In the genomic region with DNA sequence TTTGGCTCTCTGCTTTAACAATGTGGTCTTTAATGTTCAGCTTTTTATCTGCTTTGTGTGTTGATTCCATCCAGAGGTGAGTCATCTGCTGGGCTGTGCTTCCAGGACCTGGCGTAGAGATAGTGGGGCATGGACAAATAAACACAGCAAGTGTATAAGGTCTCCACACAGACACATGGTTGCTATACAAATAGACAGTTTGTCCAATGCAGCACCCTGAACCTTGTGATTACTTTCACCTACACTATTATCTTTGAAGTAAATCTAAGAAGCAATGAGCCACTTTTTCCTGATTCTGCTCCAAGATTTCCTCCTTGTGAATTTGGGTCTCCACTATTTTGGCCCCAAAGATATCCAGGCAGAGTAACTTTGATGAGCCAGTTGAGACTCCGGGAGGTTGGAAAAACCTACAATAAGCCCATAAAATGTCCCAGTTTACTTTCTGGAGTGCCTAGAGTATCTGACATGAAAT, we compare ENCODE assay signal across 1 cellular context.
TF ChIP-seq lines count a peak whose summit lies in the region.

No MANE protein-coding gene starts in this region.

TF ChIP-seq in HEK293, 187 proteins besides CTCF, POLR2A, EP300 and RAD21 (continued from another document):
- 0 out of 2 replicates have a peak, but pooled peaks have one; percentile 10 for TF ChIP-seq GLI2 (tag by site-specific recombination; IDR thresholded peaks at IDR 0.05; ENCODE audit: borderline replicate concordance, low read depth)
- no peak for TF ChIP-seq ZNF549 (tag by site-specific recombination; IDR thresholded peaks at IDR 0.05)
- TF ChIP-seq IKZF3 (tag by site-specific recombination; IDR thresholded peaks at IDR 0.05) = peak; percentile 52; the same call in 1 of the 2 replicates
- TF ChIP-seq ZNF660 (tag by site-specific recombination; IDR thresholded peaks at IDR 0.05) = peak; percentile 57; the same call in 1 of the 2 replicates
- TF ChIP-seq, protein P1, sequence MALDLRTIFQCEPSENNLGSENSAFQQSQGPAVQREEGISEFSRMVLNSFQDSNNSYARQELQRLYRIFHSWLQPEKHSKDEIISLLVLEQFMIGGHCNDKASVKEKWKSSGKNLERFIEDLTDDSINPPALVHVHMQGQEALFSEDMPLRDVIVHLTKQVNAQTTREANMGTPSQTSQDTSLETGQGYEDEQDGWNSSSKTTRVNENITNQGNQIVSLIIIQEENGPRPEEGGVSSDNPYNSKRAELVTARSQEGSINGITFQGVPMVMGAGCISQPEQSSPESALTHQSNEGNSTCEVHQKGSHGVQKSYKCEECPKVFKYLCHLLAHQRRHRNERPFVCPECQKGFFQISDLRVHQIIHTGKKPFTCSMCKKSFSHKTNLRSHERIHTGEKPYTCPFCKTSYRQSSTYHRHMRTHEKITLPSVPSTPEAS (tag by site-specific recombination; IDR thresholded peaks at IDR 0.05) = no peak
